In genomic region chr1:40766560-40766959, GRCh38 we compare ENCODE assay signal across 15 cellular contexts. TPM values are rescaled to one million over a fixed set of nuclear protein-coding genes. Genes with fewer than 3 reads are reported as not detected.
DNase-seq lines count a peak whose midpoint lies in the region; ATAC-seq and TF ChIP-seq lines count a peak whose summit lies in the region.
"Had no signal": no experiment of that assay in that cellular context is flagged by ENCODE, and none has a peak within 500 bp of the region (broad histone marks: within the 10 kb centered on the region; RNA-seq: fewer than 3 reads in every experiment).

No MANE protein-coding gene starts in this region.

- no peak for ATAC-seq in activated CD8-positive, alpha-beta T cell treated with anti-CD3 and anti-CD28 coated beads, Interleukin-2, amount 10 ng/mL, durations not matched to agents 7 days and 5 days
- ATAC-seq in stimulated activated naive B cell treated with anti-CD40 and anti-IgM and Interleukin-4, amounts not matched to agents 10 μg/mL and 1 μg/mL and 100 μg/mL, for 72 hours (replicated peaks): no peak
- no peak for ATAC-seq in GM18505 (IDR thresholded peaks at IDR 0.05; ENCODE audit: unreplicated experiment)
- ATAC-seq: CD8-positive, alpha-beta T cell; Panc1 had no signal

- intact Hi-C loops in activated CD4-positive, alpha-beta memory T cell treated with anti-CD3 and anti-CD28 coated beads for 36 hours (cut with micrococcal nuclease): no loop called here

- POLR2A ChIA-PET in activated CD4-positive, alpha-beta memory T cell treated with anti-CD3 and anti-CD28 coated beads, Interleukin-2, amount 10 ng/mL, durations not matched to agents 7 days and 5 days (lab: Charles Lee): no interaction called here
- POLR2A ChIA-PET in activated CD4-positive, alpha-beta memory T cell treated with anti-CD3 and anti-CD28 coated beads for 36 hours (lab: Charles Lee): no interaction called here
- POLR2A ChIA-PET in activated CD8-positive, alpha-beta T cell treated with anti-CD3 and anti-CD28 coated beads, Interleukin-2, amount 10 ng/mL, durations not matched to agents 7 days and 5 days (lab: Charles Lee): interaction anchor here (0.6 to 1.4 kb wide), 4 partner anchors 11 to 623 kb away, joined by 3 to 4 read pairs (median 4); partner anchors contain the start of genes CITED4 and NFYC

- H3K9me3 Mint-ChIP-seq in activated CD4-positive, alpha-beta memory T cell treated with anti-CD3 and anti-CD28 coated beads, Interleukin-2, amount 10 ng/mL, durations not matched to agents 7 days and 5 days: no peaks in the 10 kb centered on the region
- H3K9me3 Mint-ChIP-seq in activated CD4-positive, alpha-beta memory T cell treated with anti-CD3 and anti-CD28 coated beads for 36 hours: no peaks in the 10 kb centered on the region
- no peaks in the 10 kb centered on the region for H3K9me3 Mint-ChIP-seq in activated CD8-positive, alpha-beta T cell treated with anti-CD3 and anti-CD28 coated beads, Interleukin-2, amount 10 ng/mL, durations not matched to agents 7 days and 5 days (ENCODE audit: insufficient read depth)
- peaks cover 2% of the 10 kb centered on the region for H3K9me3 Mint-ChIP-seq in glutamatergic neuron (ENCODE audit: unreplicated experiment)
- no peaks in the 10 kb centered on the region for H3K9me3 Mint-ChIP-seq in stimulated activated naive B cell treated with anti-CD40 and anti-IgM and Interleukin-4, amounts not matched to agents 10 μg/mL and 1 μg/mL and 100 μg/mL, for 72 hours
- H3K9me3 Mint-ChIP-seq: CD8-positive, alpha-beta T cell; HFFc6 had no signal

- peaks cover 88% of the 10 kb centered on the region for H3K36me3 Mint-ChIP-seq in activated CD4-positive, alpha-beta memory T cell treated with anti-CD3 and anti-CD28 coated beads, Interleukin-2, amount 10 ng/mL, durations not matched to agents 7 days and 5 days (ENCODE audit: low read depth)
- peaks cover 51% of the 10 kb centered on the region for H3K36me3 Mint-ChIP-seq in activated CD4-positive, alpha-beta memory T cell treated with anti-CD3 and anti-CD28 coated beads for 36 hours
- peaks cover 78% of the 10 kb centered on the region for H3K36me3 Mint-ChIP-seq in activated CD8-positive, alpha-beta T cell treated with anti-CD3 and anti-CD28 coated beads, Interleukin-2, amount 10 ng/mL, durations not matched to agents 7 days and 5 days (ENCODE audit: low read depth)
- H3K36me3 Mint-ChIP-seq in glutamatergic neuron (ENCODE audit: unreplicated experiment): no peaks in the 10 kb centered on the region
- H3K36me3 Mint-ChIP-seq in stimulated activated naive B cell treated with anti-CD40 and anti-IgM and Interleukin-4, amounts not matched to agents 10 μg/mL and 1 μg/mL and 100 μg/mL, for 72 hours: peaks cover 61 to 74% of the 10 kb centered on the region in 2 donors

- peak overlapping the region; percentile 11 for H3K27ac Mint-ChIP-seq in activated CD4-positive, alpha-beta memory T cell treated with anti-CD3 and anti-CD28 coated beads, Interleukin-2, amount 10 ng/mL, durations not matched to agents 7 days and 5 days
- no peak overlapping the region for H3K27ac Mint-ChIP-seq in activated CD4-positive, alpha-beta memory T cell treated with anti-CD3 and anti-CD28 coated beads for 36 hours
- H3K27ac Mint-ChIP-seq in activated CD8-positive, alpha-beta T cell treated with anti-CD3 and anti-CD28 coated beads, Interleukin-2, amount 10 ng/mL, durations not matched to agents 7 days and 5 days: peak overlapping the region; percentile 70
- H3K27ac Mint-ChIP-seq in glutamatergic neuron (ENCODE audit: unreplicated experiment): peak overlapping the region; percentile 62
- peak overlapping the region; percentile 74 for H3K27ac Mint-ChIP-seq in stimulated activated naive B cell treated with anti-CD40 and anti-IgM and Interleukin-4, amounts not matched to agents 10 μg/mL and 1 μg/mL and 100 μg/mL, for 72 hours
- H3K27ac Mint-ChIP-seq: HFFc6 had no signal

- no peaks in the 10 kb centered on the region for H3K27me3 Mint-ChIP-seq in activated CD4-positive, alpha-beta memory T cell treated with anti-CD3 and anti-CD28 coated beads, Interleukin-2, amount 10 ng/mL, durations not matched to agents 7 days and 5 days
- H3K27me3 Mint-ChIP-seq in activated CD4-positive, alpha-beta memory T cell treated with anti-CD3 and anti-CD28 coated beads for 36 hours: no peaks in the 10 kb centered on the region
- no peaks in the 10 kb centered on the region for H3K27me3 Mint-ChIP-seq in activated CD8-positive, alpha-beta T cell treated with anti-CD3 and anti-CD28 coated beads, Interleukin-2, amount 10 ng/mL, durations not matched to agents 7 days and 5 days (ENCODE audit: low read depth)
- H3K27me3 Mint-ChIP-seq in glutamatergic neuron (ENCODE audit: unreplicated experiment): peaks cover 4% of the 10 kb centered on the region
- H3K27me3 Mint-ChIP-seq in stimulated activated naive B cell treated with anti-CD40 and anti-IgM and Interleukin-4, amounts not matched to agents 10 μg/mL and 1 μg/mL and 100 μg/mL, for 72 hours: no peaks in the 10 kb centered on the region

- H3K4me3 Mint-ChIP-seq in activated CD4-positive, alpha-beta memory T cell treated with anti-CD3 and anti-CD28 coated beads, Interleukin-2, amount 10 ng/mL, durations not matched to agents 7 days and 5 days: no peak overlapping the region
- H3K4me3 Mint-ChIP-seq in activated CD4-positive, alpha-beta memory T cell treated with anti-CD3 and anti-CD28 coated beads for 36 hours: no peak overlapping the region
- H3K4me3 Mint-ChIP-seq in activated CD8-positive, alpha-beta T cell treated with anti-CD3 and anti-CD28 coated beads, Interleukin-2, amount 10 ng/mL, durations not matched to agents 7 days and 5 days: no peak overlapping the region
- H3K4me3 Mint-ChIP-seq in glutamatergic neuron (ENCODE audit: unreplicated experiment): peak overlapping the region; percentile 60
- no peak overlapping the region for H3K4me3 Mint-ChIP-seq in stimulated activated naive B cell treated with anti-CD40 and anti-IgM and Interleukin-4, amounts not matched to agents 10 μg/mL and 1 μg/mL and 100 μg/mL, for 72 hours
- H3K4me3 Mint-ChIP-seq: CD8-positive, alpha-beta T cell; HFFc6 had no signal

- no peak for TF ChIP-seq POLR2A in GM18505 (IDR thresholded peaks at IDR 0.05; ENCODE audit: borderline replicate concordance, extremely low read depth, insufficient read depth, insufficient read length)

- peaks cover 40% of the 10 kb centered on the region for H3K4me1 Mint-ChIP-seq in activated CD4-positive, alpha-beta memory T cell treated with anti-CD3 and anti-CD28 coated beads, Interleukin-2, amount 10 ng/mL, durations not matched to agents 7 days and 5 days
- H3K4me1 Mint-ChIP-seq in activated CD4-positive, alpha-beta memory T cell treated with anti-CD3 and anti-CD28 coated beads for 36 hours (ENCODE audit: low read depth): peaks cover 29% of the 10 kb centered on the region
- H3K4me1 Mint-ChIP-seq in activated CD8-positive, alpha-beta T cell treated with anti-CD3 and anti-CD28 coated beads, Interleukin-2, amount 10 ng/mL, durations not matched to agents 7 days and 5 days (ENCODE audit: low read depth): peaks cover 64% of the 10 kb centered on the region
- peaks cover 41% of the 10 kb centered on the region for H3K4me1 Mint-ChIP-seq in glutamatergic neuron (ENCODE audit: low read depth, unreplicated experiment)
- peaks cover 23 to 37% of the 10 kb centered on the region in 2 donors for H3K4me1 Mint-ChIP-seq in stimulated activated naive B cell treated with anti-CD40 and anti-IgM and Interleukin-4, amounts not matched to agents 10 μg/mL and 1 μg/mL and 100 μg/mL, for 72 hours

- DNase-seq in activated CD4-positive, alpha-beta memory T cell treated with anti-CD3 and anti-CD28 coated beads, Interleukin-2, amount 10 ng/mL, durations not matched to agents 7 days and 5 days: no peak
- DNase-seq in activated CD4-positive, alpha-beta memory T cell treated with anti-CD3 and anti-CD28 coated beads for 36 hours: no peak
- no peak for DNase-seq in activated CD8-positive, alpha-beta T cell treated with anti-CD3 and anti-CD28 coated beads, Interleukin-2, amount 10 ng/mL, durations not matched to agents 7 days and 5 days
- DNase-seq in glutamatergic neuron (no peak), NCI-H526 (lab: John Stamatoyannopoulos, UW) (no peak)
- DNase-seq in stimulated activated naive B cell treated with anti-CD40 and anti-IgM and Interleukin-4, amounts not matched to agents 10 μg/mL and 1 μg/mL and 100 μg/mL, for 72 hours: no peak
- DNase-seq: CD8-positive, alpha-beta T cell; HFFc6; NCI-H1417 treated with DMSO at 0.1 percent for 48 hours; NCI-H187 treated with DMSO at 0.1 percent for 48 hours; NCI-H526 treated with DMSO at 0.1 percent for 48 hours; SJCRH30 had no signal

- TF ChIP-seq CTCF in glutamatergic neuron (IDR thresholded peaks at IDR 0.05; ENCODE audit: partially characterized antibody, unreplicated experiment): no peak

- CTCF ChIA-PET in activated CD4-positive, alpha-beta memory T cell treated with anti-CD3 and anti-CD28 coated beads, Interleukin-2, amount 10 ng/mL, durations not matched to agents 7 days and 5 days (lab: Charles Lee): interaction anchor here (1.0 to 6.0 kb wide), 2 partner anchors 8 to 186 kb away, joined by 3 to 68 read pairs; no protein-coding TSS in a partner anchor
- CTCF ChIA-PET in activated CD4-positive, alpha-beta memory T cell treated with anti-CD3 and anti-CD28 coated beads for 36 hours (lab: Charles Lee): interaction anchor here (4.5 kb wide), 1 partner anchor 8 kb away, joined by 62 read pairs; no protein-coding TSS in a partner anchor
- CTCF ChIA-PET in activated CD8-positive, alpha-beta T cell treated with anti-CD3 and anti-CD28 coated beads, Interleukin-2, amount 10 ng/mL, durations not matched to agents 7 days and 5 days (lab: Charles Lee): interaction anchor here (1.2 to 4.9 kb wide), 3 partner anchors 8 to 83 kb away, joined by 4 to 78 read pairs (median 43); no protein-coding TSS in a partner anchor

RNA-seq across cellular contexts. Expression of gene KCNQ4, which starts 17.0 kb away (rescaled TPM):
- total RNA-seq in activated CD4-positive, alpha-beta memory T cell treated with anti-CD3 and anti-CD28 coated beads, Interleukin-2, amount 10 ng/mL, durations not matched to agents 7 days and 5 days: under 1 TPM; 0.45 to 0.60 TPM
- total RNA-seq in activated CD4-positive, alpha-beta memory T cell treated with anti-CD3 and anti-CD28 coated beads for 36 hours: under 1 TPM; 0.45 to 0.53 TPM
- under 1 TPM; 0.73 to 0.87 TPM for total RNA-seq in activated CD8-positive, alpha-beta T cell treated with anti-CD3 and anti-CD28 coated beads, Interleukin-2, amount 10 ng/mL, durations not matched to agents 7 days and 5 days
- total RNA-seq in glutamatergic neuron (ENCODE audit: unreplicated experiment): 0.76 TPM
- total RNA-seq: M059J had no signal
